23 cellular contexts compared by ENCODE assay signal in the genomic region with DNA sequence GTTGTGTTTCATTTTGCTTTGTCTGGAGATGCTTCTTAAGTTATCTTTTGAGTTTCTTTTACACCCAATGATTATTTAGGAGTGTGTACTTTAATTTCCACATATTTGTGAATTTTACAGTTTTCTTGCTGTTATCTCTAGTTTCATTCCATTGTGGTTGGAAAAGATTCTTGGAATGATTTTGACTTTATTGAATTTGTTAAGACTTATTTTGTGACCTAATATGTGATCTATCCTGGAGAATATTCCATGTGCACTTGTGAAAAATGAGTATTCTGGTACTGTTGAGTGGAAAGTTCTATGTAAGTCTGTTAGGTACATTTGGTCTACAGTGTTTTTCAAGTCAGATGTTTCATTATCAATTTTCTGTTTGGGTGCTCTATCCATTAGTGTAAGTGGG.
"Had no signal": no experiment of that assay in that cellular context is flagged by ENCODE, and none has a peak within 500 bp of the region (broad histone marks: within the 10 kb centered on the region; RNA-seq: fewer than 3 reads in every experiment).

No MANE protein-coding gene starts in this region.

- DNase-seq: effector CD8-positive, alpha-beta T cell; endodermal cell; foreskin keratinocyte; heart left ventricle; kidney; mucosa of descending colon; naive B cell; stimulated activated CD4-positive, alpha-beta T cell treated with anti-CD3 and anti-CD28 coated beads, Interleukin-2, amount 100 ng/mL, for 24 hours; stimulated activated CD4-positive, alpha-beta T cell treated with anti-CD3 and anti-CD28 coated beads, Interleukin-4, amount 100 ng/mL, for 24 hours; stimulated activated naive CD4-positive, alpha-beta T cell treated with Interleukin-2 at 50 U/mL for 16 hours; stomach; thyroid gland; trophoblast cell had no signal

- H3K27ac Mint-ChIP-seq: dendritic cell treated with granulocyte-macrophage colony-stimulating factor and Interleukin-4, amounts not matched to agents 40 ng/mL and 50 ng/mL, for 4 days; endodermal cell; memory B cell; mesothelial cell of epicardium; naive B cell; natural killer cell treated with Interleukin-12 subunit alpha and Interleukin-12 subunit beta and Interleukin-15 and Interleukin-18, amount 100 ng/mL, for 72 hours; stimulated activated effector memory CD8-positive, alpha-beta T cell treated with anti-CD3 and anti-CD28 coated beads, Interleukin-12 subunit alpha, Interleukin-12 subunit beta, amount 100 ng/mL, for 72 hours had no signal

- H3K4me3 Mint-ChIP-seq: dendritic cell treated with granulocyte-macrophage colony-stimulating factor and Interleukin-4, amounts not matched to agents 40 ng/mL and 50 ng/mL, for 4 days; endodermal cell; memory B cell; mesothelial cell of epicardium; naive B cell; natural killer cell treated with Interleukin-12 subunit alpha and Interleukin-12 subunit beta and Interleukin-15 and Interleukin-18, amount 100 ng/mL, for 72 hours; neural crest cell; stimulated activated effector memory CD8-positive, alpha-beta T cell treated with anti-CD3 and anti-CD28 coated beads, Interleukin-12 subunit alpha, Interleukin-12 subunit beta, amount 100 ng/mL, for 72 hours had no signal

- H3K36me3 Mint-ChIP-seq: stimulated activated effector memory CD8-positive, alpha-beta T cell treated with anti-CD3 and anti-CD28 coated beads, Interleukin-12 subunit alpha, Interleukin-12 subunit beta, amount 100 ng/mL, for 72 hours had no signal

- H3K4me1 Mint-ChIP-seq: memory B cell; naive B cell; stimulated activated effector memory CD8-positive, alpha-beta T cell treated with anti-CD3 and anti-CD28 coated beads, Interleukin-12 subunit alpha, Interleukin-12 subunit beta, amount 100 ng/mL, for 72 hours had no signal

- ATAC-seq: esophagus mucosa; foreskin keratinocyte; gastroesophageal sphincter; heart left ventricle; left lobe of liver; mucosa of descending colon; natural killer cell treated with Interleukin-12 subunit alpha and Interleukin-12 subunit beta and Interleukin-15 and Interleukin-18, amount 100 ng/mL, for 72 hours; sciatic nerve; stimulated activated effector memory CD8-positive, alpha-beta T cell treated with anti-CD3 and anti-CD28 coated beads, Interleukin-12 subunit alpha, Interleukin-12 subunit beta, amount 100 ng/mL, for 72 hours had no signal
